In genomic region chr2:58448065-58448507, GRCh38 we compare ENCODE assay signal across 9 cellular contexts.
DNase-seq lines count a peak whose midpoint lies in the region; ATAC-seq and TF ChIP-seq lines count a peak whose summit lies in the region.
"Had no signal": no experiment of that assay in that cellular context is flagged by ENCODE, and none has a peak within 500 bp of the region (broad histone marks: within the 10 kb centered on the region; RNA-seq: fewer than 3 reads in every experiment).

No MANE protein-coding gene starts in this region.

- no peak overlapping the region for H3K9ac ChIP-seq in HCT116 (ENCODE audit: low read length)

- H3K36me3 Mint-ChIP-seq in nephron (ENCODE audit: low read depth): no peaks in the 10 kb centered on the region

- BruUV-seq in HCT116 (replicated peaks; lab: Mats Ljungman, UMichigan): no TSS peak

- no peaks in the 10 kb centered on the region for H3K36me3 ChIP-seq in HCT116 (ENCODE audit: control insufficient read depth in 1 of 2, insufficient read depth in 2 of 2, low read length in 2 of 2)

- H3K4me3 Mint-ChIP-seq in nephron: no peak overlapping the region
- H3K4me3 Mint-ChIP-seq: central memory CD8-positive, alpha-beta T cell had no signal

- TF ChIP-seq RAD21 in HCT116 (IDR thresholded peaks at IDR 0.05; ENCODE audit: low read depth): peak; percentile 97

- CTCF ChIA-PET in HCT116 (lab: Charles Lee): interaction anchor here (0.7 to 2.6 kb wide), 22 partner anchors 11 to 727 kb away, joined by 3 to 38 read pairs (median 4); no protein-coding TSS in a partner anchor

- intact Hi-C loops in HCT116 (cut with micrococcal nuclease): loop anchor here (1.0 to 5.0 kb wide), 4 partner anchors 316 to 726 kb away; no protein-coding TSS in a partner anchor

- no peaks in the 10 kb centered on the region for H3K27me3 ChIP-seq in HCT116 (ENCODE audit: insufficient read depth, low read length)

- H4K20me1 ChIP-seq in HCT116 (ENCODE audit: insufficient read depth): no peaks in the 10 kb centered on the region

- ATAC-seq in HCT116: peak; percentile 100

- RAD21 ChIA-PET in HCT116 (lab: Charles Lee; ENCODE audit: low non-redundant PET in 1 of 2, low total read pairs in 2 of 2, uncharacterized antibody in 2 of 2, unreplicated experiment in 2 of 2): interaction anchor here (0.7 to 2.3 kb wide), 8 partner anchors 105 to 727 kb away, joined by 3 to 13 read pairs (median 4); partner anchors contain the start of gene VRK2 (in 1 of the 2)

- no peaks in the 10 kb centered on the region for H3K4me1 Mint-ChIP-seq in nephron
- H3K4me1 Mint-ChIP-seq: central memory CD8-positive, alpha-beta T cell had no signal

- peak; percentile 69 to 98 (median 80) for TF ChIP-seq CTCF in HCT116 (IDR thresholded peaks at IDR 0.05 in 2 of 3, conservative IDR thresholded peaks at IDR 0.05 in 1 of 3; ENCODE audit: borderline replicate concordance in 1 of 3, insufficient read depth in 1 of 3, low read depth in 2 of 3, low read length in 2 of 3)
- TF ChIP-seq CTCF in nephron (IDR thresholded peaks at IDR 0.05; ENCODE audit: unreplicated experiment in 3 of 3): peak; percentile 34 to 64 (median 51)

- peak overlapping the region; percentile 92 for H2AFZ ChIP-seq in HCT116 (ENCODE audit: low read depth, low read length, poor library complexity, severe bottlenecking)

- H3K4me3 ChIP-seq in HCT116 (replicated peaks in 1 of 2; ENCODE audit: low read depth in 1 of 2, low read length in 2 of 2): no peak overlapping the region

- no peaks in the 10 kb centered on the region for H3K9me2 ChIP-seq in HCT116 (ENCODE audit: insufficient read depth)

- H3K27me3 Mint-ChIP-seq in nephron (ENCODE audit: low read depth): no peaks in the 10 kb centered on the region

- H3K4me2 ChIP-seq in HCT116 (ENCODE audit: low read length): peak overlapping the region; percentile 36

- no peaks in the 10 kb centered on the region for H3K9me3 Mint-ChIP-seq in nephron
- H3K9me3 Mint-ChIP-seq: central memory CD8-positive, alpha-beta T cell had no signal

- H3K4me1 ChIP-seq in HCT116 (ENCODE audit: control insufficient read depth in 1 of 2, insufficient read depth in 2 of 2, low read length in 2 of 2): peaks cover 0 to 9% of the 10 kb centered on the region in 2 experiments; a peak in 1 of 4 replicates

- H3K9me3 ChIP-seq in HCT116 (ENCODE audit: control insufficient read depth in 1 of 2, insufficient read depth in 1 of 2, low read depth in 1 of 2, low read length in 2 of 2): no peaks in the 10 kb centered on the region

- POLR2A ChIA-PET in HCT116 (lab: Charles Lee): interaction anchor here (0.5 kb wide), 1 partner anchor 693 kb away, joined by 3 read pairs; no protein-coding TSS in a partner anchor

- no peak overlapping the region for H3K27ac ChIP-seq in HCT116 (ENCODE audit: low read depth, low read length)

- TF ChIP-seq POLR2A in HCT116 (IDR thresholded peaks at IDR 0.05; ENCODE audit: borderline replicate concordance, extremely low read depth, insufficient read depth, insufficient read length) (no peak), erythroblast (IDR thresholded peaks at IDR 0.05; ENCODE audit: low read length) (no peak)

- DNase-seq in GM03348 (ENCODE audit: low spot score) (peak; percentile 68), HCT116 (ENCODE audit: low read depth, low spot score) (peak; percentile 88), NCI-H1105 (lab: John Stamatoyannopoulos, UW) (peak; percentile 21), SKM-1 (lab: John Stamatoyannopoulos, UW; ENCODE audit: unreplicated experiment) (peak; percentile 72), erythroblast (lab: John Stamatoyannopoulos, UW) (peak; percentile 50 to 51), NCI-H2196 (lab: John Stamatoyannopoulos, UW; ENCODE audit: unreplicated experiment) (no peak)
- no peak for DNase-seq in stimulated activated naive CD4-positive, alpha-beta T cell (lab: John Stamatoyannopoulos, UW)

- peak overlapping the region in 1 of 3 experiments; percentile 5 for H3K27ac Mint-ChIP-seq in nephron

- no peaks in the 10 kb centered on the region for H3K79me2 ChIP-seq in HCT116 (ENCODE audit: insufficient read depth, low read length)

TF ChIP-seq in HCT116, 20 proteins besides CTCF, POLR2A, EP300 and RAD21:
- TF ChIP-seq YY1 (IDR thresholded peaks at IDR 0.05; ENCODE audit: extremely low read depth, insufficient replicate concordance, low read depth, low read length): peak; percentile 64
- peak; percentile 53; the same call in 1 of the 2 replicates for TF ChIP-seq MAX (IDR thresholded peaks at IDR 0.05)
- no peak for TF ChIP-seq REST (IDR thresholded peaks at IDR 0.05; ENCODE audit: low read depth)
- peak; percentile 62; the same call in 1 of the 2 replicates for TF ChIP-seq ZFX (IDR thresholded peaks at IDR 0.05)
- no peak for TF ChIP-seq ZBTB33 (IDR thresholded peaks at IDR 0.05; ENCODE audit: extremely low read depth, insufficient replicate concordance, low read length)
- no peak for TF ChIP-seq FOSL1 (IDR thresholded peaks at IDR 0.05; ENCODE audit: low read depth)
- TF ChIP-seq EGR1 (IDR thresholded peaks at IDR 0.05; ENCODE audit: low read depth): no peak
- TF ChIP-seq CBX3 (IDR thresholded peaks at IDR 0.05; ENCODE audit: low read depth): peak; percentile 89

Comparison
In these comparisons a context has a peak if more than half of its experiments do, and no peak if none do; other contexts are left out.
1. DNase-seq: peak in GM03348 (single experiment), HCT116 (single experiment), NCI-H1105 (single experiment), SKM-1 (single experiment) and erythroblast (2 of 2); none in NCI-H2196 (single experiment) and stimulated activated naive CD4-positive, alpha-beta T cell (0 of 6).